ENCODE assay signal across 8 cellular contexts in the genomic region with DNA sequence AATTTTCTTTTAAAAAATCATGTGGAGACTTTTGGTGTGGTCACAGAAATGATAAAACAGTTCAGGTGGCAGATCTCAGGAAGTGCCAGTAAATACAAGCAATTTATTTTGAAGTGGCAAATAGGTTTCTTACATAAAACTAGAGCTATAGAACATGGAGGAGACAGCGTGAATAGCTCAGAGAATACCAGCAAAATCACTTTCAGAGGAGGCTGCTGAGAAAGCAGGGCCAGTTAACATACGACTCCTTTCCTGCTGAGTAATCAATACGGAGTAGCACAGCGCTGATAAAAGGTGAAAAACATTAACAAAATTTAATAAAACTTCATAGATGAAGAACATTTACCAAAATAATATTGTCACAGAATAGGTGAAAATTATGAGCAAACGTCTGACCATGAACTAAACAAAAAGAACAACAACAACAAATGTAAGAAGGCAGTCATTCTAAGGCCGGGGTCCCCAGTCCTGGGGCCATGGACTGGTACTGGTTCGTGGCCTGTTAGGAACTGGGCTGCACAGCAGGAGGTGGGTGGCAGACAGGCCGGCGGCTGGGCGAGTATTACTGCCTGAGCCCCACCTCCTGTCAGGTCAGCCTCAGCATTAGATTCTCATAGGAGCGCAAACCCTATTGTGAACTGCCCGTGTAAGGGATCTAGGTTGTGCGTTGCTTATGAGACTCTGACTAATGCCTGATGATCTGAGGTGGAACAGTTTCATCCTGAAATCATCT. TPM values are rescaled to one million over a fixed set of nuclear protein-coding genes. Genes with fewer than 3 reads are reported as not detected.
DNase-seq lines count a peak whose midpoint lies in the region; ATAC-seq, FAIRE-seq and TF ChIP-seq lines count a peak whose summit lies in the region.
"Not testable (repeated sequence)": the region's sequence is repeated elsewhere in the genome, so short reads cannot be mapped to it uniquely, and the experiment has no call there.

No MANE protein-coding gene starts in this region.

- not testable (repeated sequence) for H3K9me1 ChIP-seq in endothelial cell of umbilical vein (replicated peaks; ENCODE audit: control insufficient read depth, extremely low read depth, insufficient read depth, low read length); keratinocyte (ENCODE audit: control insufficient read depth, extremely low read depth, insufficient read depth, low read length)

- peak; percentile 4 for DNase-seq in A172 (ENCODE audit: low spot score)
- DNase-seq in HCT116 (ENCODE audit: low read depth, low spot score); activated CD8-positive, alpha-beta T cell treated with anti-CD3 and anti-CD28 coated beads for 36 hours; keratinocyte (ENCODE audit: low read depth, low spot score); smooth muscle cell (lab: John Stamatoyannopoulos, UW; ENCODE audit: unreplicated experiment): not testable (repeated sequence)
- DNase-seq in RCC 7860 (ENCODE audit: low spot score): peak; percentile 13
- DNase-seq in astrocyte of the hippocampus (ENCODE audit: low read depth, low spot score): peak; percentile 0
- DNase-seq in endothelial cell of umbilical vein (ENCODE audit: low read depth, low spot score): peak; percentile 56

- peak; percentile 78 for ATAC-seq in HCT116
- ATAC-seq in activated CD8-positive, alpha-beta T cell treated with anti-CD3 and anti-CD28 coated beads for 36 hours: peak; percentile 65

- H3K4me2 ChIP-seq in HCT116 (ENCODE audit: low read length); keratinocyte (ENCODE audit: control insufficient read depth, extremely low read depth, insufficient read depth, low read depth, low read length): not testable (repeated sequence)
- H3K4me2 ChIP-seq in endothelial cell of umbilical vein (ENCODE audit: insufficient read depth, low read length): peak overlapping the region; percentile 36
- peak overlapping the region; percentile 57 for H3K4me2 ChIP-seq in smooth muscle cell

- 53% methylated on average over 5 of the region's 13 CpGs for WGBS in smooth muscle cell (ENCODE audit: low lambda C conversion rate)

- H3K36me3 Mint-ChIP-seq in activated CD8-positive, alpha-beta T cell treated with anti-CD3 and anti-CD28 coated beads for 36 hours (ENCODE audit: low read depth): not testable (repeated sequence)

- H3K4me3 ChIP-seq in HCT116 (replicated peaks in 1 of 2; ENCODE audit: low read depth in 1 of 2, low read length in 2 of 2); endothelial cell of umbilical vein (replicated peaks in 1 of 3; ENCODE audit: insufficient read depth in 1 of 3, low read depth in 1 of 3, low read length in 3 of 3); keratinocyte (ENCODE audit: control insufficient read depth in 2 of 3, extremely low read depth in 1 of 3, insufficient read depth in 2 of 3, low read depth in 1 of 3, low read length in 3 of 3); smooth muscle cell: not testable (repeated sequence)

- not testable (repeated sequence) for TF ChIP-seq POLR2A in HCT116 (IDR thresholded peaks at IDR 0.05; ENCODE audit: borderline replicate concordance, extremely low read depth, insufficient read depth, insufficient read length); endothelial cell of umbilical vein (IDR thresholded peaks at IDR 0.05; ENCODE audit: low read depth, low read length)

- H3K4me1 ChIP-seq in HCT116 (ENCODE audit: control insufficient read depth in 1 of 2, insufficient read depth in 2 of 2, low read length in 2 of 2); endothelial cell of umbilical vein (ENCODE audit: control insufficient read depth, extremely low read depth, insufficient read depth, low read length); keratinocyte (ENCODE audit: control insufficient read depth, extremely low read depth, insufficient read depth, low read length); smooth muscle cell (ENCODE audit: low read depth): not testable (repeated sequence)

- not testable (repeated sequence) for H4K20me1 ChIP-seq in HCT116 (ENCODE audit: insufficient read depth); endothelial cell of umbilical vein (replicated peaks; ENCODE audit: control insufficient read depth, extremely low read depth, insufficient read depth, low read length); keratinocyte (ENCODE audit: control insufficient read depth, extremely low read depth, insufficient read depth, low read length); smooth muscle cell (ENCODE audit: low read depth)

- H3F3A ChIP-seq in smooth muscle cell (ENCODE audit: low read depth): not testable (repeated sequence)

- dilution Hi-C loops in endothelial cell of umbilical vein (cut with MboI; ENCODE audit: extremely low pct_ligation_motif_present, low sequenced_read_pairs); keratinocyte (cut with MboI; ENCODE audit: extremely low pct_ligation_motif_present, low sequenced_read_pairs): not testable (repeated sequence)

- H3K9ac ChIP-seq in HCT116 (ENCODE audit: low read length); endothelial cell of umbilical vein (replicated peaks; ENCODE audit: extremely low read depth, insufficient read depth, low read length); keratinocyte (ENCODE audit: control insufficient read depth, extremely low read depth, insufficient read depth, low read length); smooth muscle cell (ENCODE audit: low read depth): not testable (repeated sequence)

- not testable (repeated sequence) for BruUV-seq in HCT116 (replicated peaks; lab: Mats Ljungman, UMichigan)
- BruUV-seq in endothelial cell of umbilical vein (replicated peaks; lab: Mats Ljungman, UMichigan): TSS peak; percentile 52

- not testable (repeated sequence) for TF ChIP-seq RAD21 in HCT116 (IDR thresholded peaks at IDR 0.05; ENCODE audit: low read depth)

- not testable (repeated sequence) for H3K27me3 Mint-ChIP-seq in activated CD8-positive, alpha-beta T cell treated with anti-CD3 and anti-CD28 coated beads for 36 hours

- RAD21 ChIA-PET in HCT116 (lab: Charles Lee; ENCODE audit: low non-redundant PET in 1 of 2, low total read pairs in 2 of 2, uncharacterized antibody in 2 of 2, unreplicated experiment in 2 of 2): not testable (repeated sequence)

- intact Hi-C loops in HCT116 (cut with micrococcal nuclease); activated CD8-positive, alpha-beta T cell treated with anti-CD3 and anti-CD28 coated beads for 36 hours (cut with micrococcal nuclease); endothelial cell of umbilical vein (cut with micrococcal nuclease): not testable (repeated sequence)

- H3K9me3 ChIP-seq in HCT116 (ENCODE audit: control insufficient read depth in 1 of 2, insufficient read depth in 1 of 2, low read depth in 1 of 2, low read length in 2 of 2); endothelial cell of umbilical vein (replicated peaks; ENCODE audit: control insufficient read depth, insufficient read depth, low read length); keratinocyte (ENCODE audit: control insufficient read depth, low read depth, low read length); smooth muscle cell (replicated peaks; ENCODE audit: low read depth): not testable (repeated sequence)

- H3K36me3 ChIP-seq in HCT116 (ENCODE audit: control insufficient read depth in 1 of 2, insufficient read depth in 2 of 2, low read length in 2 of 2); endothelial cell of umbilical vein (ENCODE audit: control insufficient read depth in 2 of 2, extremely low read depth in 1 of 2, insufficient read depth in 2 of 2, low read length in 2 of 2); keratinocyte (ENCODE audit: control insufficient read depth in 2 of 2, extremely low read depth in 1 of 2, insufficient read depth in 2 of 2, low read length in 2 of 2); smooth muscle cell (ENCODE audit: low read depth): not testable (repeated sequence)

- H2AFZ ChIP-seq in HCT116 (ENCODE audit: low read depth, low read length, poor library complexity, severe bottlenecking) (peak overlapping the region; percentile 68), keratinocyte (ENCODE audit: control insufficient read depth, low read length) (peak overlapping the region; percentile 27), smooth muscle cell (ENCODE audit: low read depth) (peak overlapping the region; percentile 91)
- not testable (repeated sequence) for H2AFZ ChIP-seq in endothelial cell of umbilical vein (ENCODE audit: low read depth, low read length)

- not testable (repeated sequence) for H3K27ac ChIP-seq in HCT116 (ENCODE audit: low read depth, low read length); endothelial cell of umbilical vein (ENCODE audit: insufficient read depth, low read depth, low read length); keratinocyte (ENCODE audit: control insufficient read depth, insufficient read depth, low read length)
- peak overlapping the region; percentile 60 for H3K27ac ChIP-seq in smooth muscle cell (ENCODE audit: low read depth)

- H3K27ac Mint-ChIP-seq in activated CD8-positive, alpha-beta T cell treated with anti-CD3 and anti-CD28 coated beads for 36 hours: not testable (repeated sequence)

- not testable (repeated sequence) for H3K9me3 Mint-ChIP-seq in activated CD8-positive, alpha-beta T cell treated with anti-CD3 and anti-CD28 coated beads for 36 hours

- H3K4me3 Mint-ChIP-seq in activated CD8-positive, alpha-beta T cell treated with anti-CD3 and anti-CD28 coated beads for 36 hours: not testable (repeated sequence)

- CTCF ChIA-PET in HCT116 (lab: Charles Lee); activated CD8-positive, alpha-beta T cell treated with anti-CD3 and anti-CD28 coated beads for 36 hours (lab: Charles Lee); endothelial cell of umbilical vein (lab: Charles Lee): not testable (repeated sequence)

- H3K79me2 ChIP-seq in HCT116 (ENCODE audit: insufficient read depth, low read length); endothelial cell of umbilical vein (ENCODE audit: control insufficient read depth, insufficient read depth, low read length); keratinocyte (ENCODE audit: control insufficient read depth, insufficient read depth, low read length); smooth muscle cell (ENCODE audit: low read depth): not testable (repeated sequence)

- not testable (repeated sequence) for TF ChIP-seq CTCF in HCT116 (IDR thresholded peaks at IDR 0.05 in 2 of 3, conservative IDR thresholded peaks at IDR 0.05 in 1 of 3; ENCODE audit: borderline replicate concordance in 1 of 3, insufficient read depth in 1 of 3, low read depth in 2 of 3, low read length in 2 of 3); activated CD8-positive, alpha-beta T cell treated with anti-CD3 and anti-CD28 coated beads for 36 hours (IDR thresholded peaks at IDR 0.05); endothelial cell of umbilical vein (IDR thresholded peaks at IDR 0.05; ENCODE audit: extremely low read depth in 1 of 2, insufficient read depth in 1 of 2, low read depth in 1 of 2, low read length in 2 of 2); keratinocyte (optimal IDR thresholded peaks at IDR 0.05 in 1 of 3, IDR thresholded peaks at IDR 0.05 in 1 of 3, conservative IDR thresholded peaks at IDR 0.05 in 1 of 3; ENCODE audit: extremely low read depth in 1 of 3, insufficient read depth in 2 of 3, low read length in 3 of 3); smooth muscle cell (IDR thresholded peaks at IDR 0.05; ENCODE audit: borderline replicate concordance, insufficient read depth, poor library complexity, severe bottlenecking)

- H3K4me1 Mint-ChIP-seq in activated CD8-positive, alpha-beta T cell treated with anti-CD3 and anti-CD28 coated beads for 36 hours (ENCODE audit: low read depth): not testable (repeated sequence)

- FAIRE-seq in RCC 7860 (lab: Jason Lieb, UNC); endothelial cell of umbilical vein (lab: Jason Lieb, UNC); keratinocyte (lab: Jason Lieb, UNC): not testable (repeated sequence)

- not testable (repeated sequence) for H3K9me2 ChIP-seq in HCT116 (ENCODE audit: insufficient read depth)

- H3K27me3 ChIP-seq in HCT116 (ENCODE audit: insufficient read depth, low read length); endothelial cell of umbilical vein (ENCODE audit: control insufficient read depth in 2 of 2, insufficient read depth in 2 of 2, low read length in 2 of 2); keratinocyte (ENCODE audit: control insufficient read depth, extremely low read depth, insufficient read depth, low read length); smooth muscle cell (ENCODE audit: low read depth): not testable (repeated sequence)

- POLR2A ChIA-PET in HCT116 (lab: Charles Lee); activated CD8-positive, alpha-beta T cell treated with anti-CD3 and anti-CD28 coated beads for 36 hours (lab: Charles Lee); endothelial cell of umbilical vein (lab: Charles Lee): not testable (repeated sequence)

RNA-seq across cellular contexts. Expression of gene NIPA1, which starts 41.5 kb away (rescaled TPM):
- total RNA-seq in A172 (2014; rRNA removed; shearing (Covaris generic)): 23.8 and 26.8 TPM in 2 replicates
- total RNA-seq in HCT116 (2021; ENCODE audit: unreplicated experiment) (30.6 TPM), endothelial cell of umbilical vein (12.9 and 14.7 TPM in 2 replicates), smooth muscle cell (6.2 and 8.1 TPM in 2 replicates)
- polyA plus RNA-seq in HCT116 (2012): 21.8 and 27.4 TPM in 2 replicates
- 10 to 100 TPM; 12.0 to 13.1 TPM for total RNA-seq in activated CD8-positive, alpha-beta T cell treated with anti-CD3 and anti-CD28 coated beads for 36 hours
- polyA plus RNA-seq in endothelial cell of umbilical vein (6.8 and 6.9 TPM in 2 replicates), keratinocyte (9.6 to 12.0 TPM (median 11.7 TPM) in 3 replicates), smooth muscle cell (1.7 and 2.2 TPM in 2 replicates)
- 5.7 and 5.9 TPM in 2 replicates for polyA plus RNA-seq in endothelial cell of umbilical vein (2011; cell fraction: cytosol; rRNA removed)
- 11.9 and 13.3 TPM in 2 replicates for polyA plus RNA-seq in endothelial cell of umbilical vein (2011; cell fraction: nucleus; rRNA removed)
- 9.8 and 10.6 TPM in 2 replicates for polyA plus RNA-seq in endothelial cell of umbilical vein (2012)
- polyA minus RNA-seq in endothelial cell of umbilical vein (30.9 and 38.7 TPM in 2 replicates), keratinocyte (25.4 to 42.6 TPM (median 33.8 TPM) in 3 replicates)
- 31.4 TPM for polyA minus RNA-seq in endothelial cell of umbilical vein (2011; cell fraction: cytosol; rRNA and poly(A)+ RNA removed)
- 4.7 and 6.7 TPM in 2 replicates for polyA minus RNA-seq in endothelial cell of umbilical vein (2011; cell fraction: nucleus; rRNA and poly(A)+ RNA removed)
- 7.2 TPM for polyA plus RNA-seq in keratinocyte (2011; ENCODE audit: low read depth)
- polyA plus RNA-seq in keratinocyte (2011; cell fraction: cytosol; rRNA removed): 7.7 and 10.5 TPM in 2 replicates
- 16.7 and 21.5 TPM in 2 replicates for polyA plus RNA-seq in keratinocyte (2011; cell fraction: nucleus; rRNA removed)
- polyA plus RNA-seq in keratinocyte (2012; ENCODE audit: low replicate concordance): 8.6 and 11.7 TPM in 2 replicates
- 15.0 TPM for polyA minus RNA-seq in keratinocyte (2011; cell fraction: cytosol; rRNA and poly(A)+ RNA removed)
- polyA minus RNA-seq in keratinocyte (2011; cell fraction: nucleus; rRNA and poly(A)+ RNA removed): 19.6 and 30.1 TPM in 2 replicates
